8 cellular contexts compared by ENCODE assay signal in genomic region chr4:118834960-118835895, GRCh38. TPM values are rescaled to one million over a fixed set of nuclear protein-coding genes. Genes with fewer than 3 reads are reported as not detected.
DNase-seq lines count a peak whose midpoint lies in the region; TF ChIP-seq lines count a peak whose summit lies in the region.

No MANE protein-coding gene starts in this region.

- H3K4me1 ChIP-seq in neutrophil (ENCODE audit: control insufficient read depth in 1 of 2, insufficient read depth in 1 of 2, low read depth in 1 of 2, low read length in 1 of 2) = peaks cover 16% of the 10 kb centered on the region in 2 experiments
- H3K4me1 ChIP-seq in transverse colon = peaks cover 7 to 30% (median 11%) of the 10 kb centered on the region in 4 donors

- peak; percentile 13 for DNase-seq in DMS153 treated with DMSO at 0.1 percent for 48 hours (lab: John Stamatoyannopoulos, UW; ENCODE audit: unreplicated experiment)
- DNase-seq in GM20000 (ENCODE audit: low spot score) = peak; percentile 71
- peak; percentile 76 for DNase-seq in HK-2 (ENCODE audit: unreplicated experiment)
- peak; percentile 82 for DNase-seq in SIG-M5 treated with dmso at 0.1 percent for 504 hours (lab: John Stamatoyannopoulos, UW; ENCODE audit: unreplicated experiment)
- peak; percentile 46 for DNase-seq in activated naive CD4-positive, alpha-beta T cell treated with anti-CD3 and anti-CD28 coated beads, Interleukin-2, amount 50 U/mL, for 16 hours
- DNase-seq in globus pallidus (ENCODE audit: low spot score) = peak; percentile 66
- DNase-seq in transverse colon = peak; percentile 70

- in situ Hi-C loops in transverse colon (cut with MboI; ENCODE audit: low pct_ligation_motif_present in 1 of 4, low pct_unique_long_range_greater_than_20kb in 1 of 4, low sequenced_read_pairs in 3 of 4) = no loop called here

- intact Hi-C loops in transverse colon (cut with DNase I; ENCODE audit: low total_unique reads) = loop anchor here (5.0 to 10.0 kb wide), 2 partner anchors 50 to 132 kb away; partner anchors contain the start of gene SYNPO2

- no peak for TF ChIP-seq EP300 in transverse colon (IDR thresholded peaks at IDR 0.05; ENCODE audit: low read depth)

- H3K27ac ChIP-seq in neutrophil (peak overlapping the region; percentile 94), transverse colon (peak overlapping the region; percentile 96 to 99 (median 98))

- H3K27me3 ChIP-seq in neutrophil (no peaks in the 10 kb centered on the region), transverse colon (no peaks in the 10 kb centered on the region)

- 1% methylated on average over 31 of the region's 31 CpGs; no CpG with 5 or more reads in 1 of the 2 donors for WGBS in transverse colon (ENCODE audit: low coverage in 1 of 2), 2 donors

- H3K4me3 ChIP-seq in neutrophil (ENCODE audit: low read depth in 1 of 2, low read length in 1 of 2) (peak overlapping the region; percentile 92 to 96), transverse colon (peak overlapping the region; percentile 83 to 97 (median 87))

- H3K9me3 ChIP-seq in neutrophil (no peaks in the 10 kb centered on the region), transverse colon (no peaks in the 10 kb centered on the region)

- H3K36me3 ChIP-seq in neutrophil (peaks cover 10% of the 10 kb centered on the region), transverse colon (no peaks in the 10 kb centered on the region)

- peak; percentile 45 for TF ChIP-seq POLR2A in transverse colon (IDR thresholded peaks at IDR 0.05)

- TF ChIP-seq CTCF in GM20000 (IDR thresholded peaks at IDR 0.05; ENCODE audit: extremely low read depth, missing control alignments) = no peak
- no peak for TF ChIP-seq CTCF in neutrophil (IDR thresholded peaks at IDR 0.05)
- TF ChIP-seq CTCF in transverse colon (IDR thresholded peaks at IDR 0.05) = no peak

RNA-seq across cellular contexts. Expression of gene SEC24D, which starts 0.7 kb away (rescaled TPM):
- 10 to 100 TPM in 3 of 4 donors, 1 to 10 TPM in 1; 9.7 to 37.9 (median 17.0) TPM for total RNA-seq in transverse colon

RNA-seq across cellular contexts. Expression of gene SYNPO2, which starts 53.4 kb away (rescaled TPM):
- total RNA-seq in transverse colon = 100 to 1,000 TPM in 3 of 4 donors, 10 to 100 TPM in 1; 99.7 to 400 (median 145) TPM

Comparison
In these comparisons a context has a peak if more than half of its experiments do, and no peak if none do; other contexts are left out.
1. Peak in every context shown above with its lines: DNase-seq, H3K4me3 ChIP-seq and H3K27ac ChIP-seq.
2. DNase-seq: peak in every context shown above with its lines; median percentile 82 in SIG-M5 treated with dmso at 0.1 percent for 504 hours; 76 in HK-2; 71 in GM20000; 70 in transverse colon; 66 in globus pallidus; 46 in activated naive CD4-positive, alpha-beta T cell treated with anti-CD3 and anti-CD28 coated beads, Interleukin-2, amount 50 U/mL, for 16 hours; 13 in DMS153 treated with DMSO at 0.1 percent for 48 hours.